In the genomic region with DNA sequence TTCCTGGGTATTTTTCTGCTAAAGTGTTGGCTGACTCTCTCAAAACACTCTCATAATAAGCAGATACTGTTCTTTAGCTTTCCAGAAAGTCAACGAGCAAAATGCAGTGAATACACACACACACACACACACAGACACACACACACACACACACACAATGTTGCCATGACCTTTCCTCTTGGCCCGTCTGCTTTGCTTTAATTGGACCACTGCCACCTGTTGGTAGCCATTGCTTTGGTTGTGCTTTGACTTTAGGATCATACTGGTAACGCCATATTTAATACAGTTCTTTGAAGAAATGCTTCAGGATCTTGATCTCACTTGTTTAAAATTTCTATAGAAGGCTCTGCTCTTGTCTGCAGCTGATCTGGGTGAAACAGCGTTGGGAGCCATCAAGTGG, we compare ENCODE assay signal across 11 cellular contexts. TPM values are rescaled to one million over a fixed set of nuclear protein-coding genes. Genes with fewer than 3 reads are reported as not detected.
DNase-seq lines count a peak whose midpoint lies in the region; FAIRE-seq and TF ChIP-seq lines count a peak whose summit lies in the region.
"Had no signal": no experiment of that assay in that cellular context is flagged by ENCODE, and none has a peak within 500 bp of the region (broad histone marks: within the 10 kb centered on the region; RNA-seq: fewer than 3 reads in every experiment).

No MANE protein-coding gene starts in this region.

- peaks cover 2% of the 10 kb centered on the region; the same call in 1 of the 2 replicates for H3K36me3 ChIP-seq in MG63
- H3K36me3 ChIP-seq: prostate gland had no signal

- H3K9me3 Mint-ChIP-seq in endothelial cell (ENCODE audit: unreplicated experiment), result no peaks in the 10 kb centered on the region

- peak; percentile 40 for DNase-seq in NCI-H146 (lab: John Stamatoyannopoulos, UW)
- no peak for DNase-seq in NCI-H146 treated with DMSO at 0.1 percent for 48 hours (lab: John Stamatoyannopoulos, UW; ENCODE audit: unreplicated experiment)
- DNase-seq in GM12864 (ENCODE audit: low read depth), result no peak
- peak; percentile 48 for DNase-seq in NCI-H774 (lab: John Stamatoyannopoulos, UW)
- peak; percentile 33 for DNase-seq in endothelial cell (ENCODE audit: low spot score)
- no peak for DNase-seq in GM19239 (ENCODE audit: insufficient read length, low spot score)
- DNase-seq in MG63, result no peak
- no peak for DNase-seq in RPMI8226
- DNase-seq: activated T-cell treated with anti-CD3 and anti-CD28 coated beads for 4 hours, DMS79 treated with DMSO at 0.1 percent for 48 hours had no signal

- no peak overlapping the region for H3K4me3 Mint-ChIP-seq in endothelial cell (ENCODE audit: unreplicated experiment)

- no peaks in the 10 kb centered on the region for H3K27me3 ChIP-seq in MG63

- FAIRE-seq in GM19239 (lab: Jason Lieb, UNC), result no peak

- no peaks in the 10 kb centered on the region for H3K36me3 Mint-ChIP-seq in endothelial cell (ENCODE audit: low read depth, unreplicated experiment)

- peak; percentile 35 for TF ChIP-seq CTCF in GM12864 (IDR thresholded peaks at IDR 0.05; ENCODE audit: low read depth, low read length, missing control alignments)
- TF ChIP-seq CTCF in endothelial cell (IDR thresholded peaks at IDR 0.05; ENCODE audit: unreplicated experiment), result no peak

- H3K4me3 ChIP-seq in GM12864 (ENCODE audit: low read depth, low read length) (no peak overlapping the region), MG63 (no peak overlapping the region)
- H3K4me3 ChIP-seq: prostate gland had no signal

- no peaks in the 10 kb centered on the region for H3K27me3 Mint-ChIP-seq in endothelial cell (ENCODE audit: unreplicated experiment)

- no peaks in the 10 kb centered on the region; the same call in 1 of the 2 replicates for H3K9me3 ChIP-seq in MG63
- H3K9me3 ChIP-seq: prostate gland had no signal

- no peak overlapping the region for H3K27ac Mint-ChIP-seq in endothelial cell (ENCODE audit: unreplicated experiment)

- peaks cover 2% of the 10 kb centered on the region for H3K4me1 Mint-ChIP-seq in endothelial cell (ENCODE audit: unreplicated experiment)

RNA-seq across cellular contexts. Expression of gene FIG4, which starts 4.4 kb away (rescaled TPM):
- 9.2 TPM for total RNA-seq in endothelial cell (ENCODE audit: unreplicated experiment)
- 5.0 and 6.3 TPM in 2 replicates for total RNA-seq in MG63 (2014; rRNA removed; shearing (Covaris generic); ENCODE audit: low replicate concordance)

RNA-seq across cellular contexts. Expression of gene AK9, which starts 4.5 kb away (rescaled TPM):
- 3.5 TPM for total RNA-seq in endothelial cell (ENCODE audit: unreplicated experiment)
- 2.6 and 5.2 TPM in 2 replicates for total RNA-seq in MG63 (2014; rRNA removed; shearing (Covaris generic); ENCODE audit: low replicate concordance)

Comparison
In these comparisons a context has a peak if more than half of its experiments do, and no peak if none do; other contexts are left out.
1. DNase-seq: peak in NCI-H146 (single experiment), NCI-H774 (single experiment) and endothelial cell (single experiment); none in NCI-H146 treated with DMSO at 0.1 percent for 48 hours (single experiment), GM12864 (single experiment), GM19239 (single experiment), MG63 (single experiment) and RPMI8226 (single experiment).